Comparison of ENCODE assay signal across 8 cellular contexts in genomic region chr4:30380404-30380998, GRCh38.
DNase-seq lines count a peak whose midpoint lies in the region; ATAC-seq, FAIRE-seq and TF ChIP-seq lines count a peak whose summit lies in the region.

No MANE protein-coding gene starts in this region.

- no peaks in the 10 kb centered on the region for H3K79me2 ChIP-seq in keratinocyte (ENCODE audit: control insufficient read depth, insufficient read depth, low read length)

- FAIRE-seq in keratinocyte (lab: Jason Lieb, UNC), result peak; percentile 75

- H3K4me3 ChIP-seq in keratinocyte (ENCODE audit: control insufficient read depth in 2 of 3, extremely low read depth in 1 of 3, insufficient read depth in 2 of 3, low read depth in 1 of 3, low read length in 3 of 3), result no peak overlapping the region

- no peak overlapping the region for H3K27ac ChIP-seq in keratinocyte (ENCODE audit: control insufficient read depth, insufficient read depth, low read length)

- H3K9me3 ChIP-seq in keratinocyte (ENCODE audit: control insufficient read depth, low read depth, low read length), result no peaks in the 10 kb centered on the region

- DNase-seq in stimulated activated CD4-positive, alpha-beta T cell treated with anti-CD3 and anti-CD28 coated beads, Interleukin-1b, Interleukin-23, amount 100 ng/mL, for 48 hours, result peak; percentile 8
- DNase-seq in stimulated activated CD4-positive, alpha-beta T cell treated with anti-CD3 and anti-CD28 coated beads, Interleukin-12 subunit alpha, Interleukin-12 subunit beta, amount 100 ng/mL, for 4 hours, result no peak
- peak; percentile 17 for DNase-seq in NCI-H2029 (lab: John Stamatoyannopoulos, UW)
- peak; percentile 8 for DNase-seq in activated naive CD8-positive, alpha-beta T cell treated with anti-CD3 and anti-CD28 coated beads, Interleukin-2, amount 50 U/mL, for 24 hours
- DNase-seq in keratinocyte (ENCODE audit: low read depth, low spot score), result peak; percentile 54
- no peak for DNase-seq in naive thymus-derived CD8-positive, alpha-beta T cell
- DNase-seq in DMS79 (lab: John Stamatoyannopoulos, UW), result no peak

- H3K9me3 Mint-ChIP-seq in activated naive CD8-positive, alpha-beta T cell treated with anti-CD3 and anti-CD28 coated beads, Interleukin-2, amount 50 U/mL, for 24 hours, result peaks cover 21% of the 10 kb centered on the region
- peaks cover 3 to 61% (median 26%) of the 10 kb centered on the region in 9 donors for H3K9me3 Mint-ChIP-seq in naive thymus-derived CD8-positive, alpha-beta T cell

- H3K9ac ChIP-seq in keratinocyte (ENCODE audit: control insufficient read depth, extremely low read depth, insufficient read depth, low read length), result no peak overlapping the region

- dilution Hi-C loops in keratinocyte (cut with MboI; ENCODE audit: extremely low pct_ligation_motif_present, low sequenced_read_pairs), result no loop called here

- no peaks in the 10 kb centered on the region for H4K20me1 ChIP-seq in keratinocyte (ENCODE audit: control insufficient read depth, extremely low read depth, insufficient read depth, low read length)

- H3K4me1 Mint-ChIP-seq in activated naive CD8-positive, alpha-beta T cell treated with anti-CD3 and anti-CD28 coated beads, Interleukin-2, amount 50 U/mL, for 24 hours, result no peaks in the 10 kb centered on the region
- H3K4me1 Mint-ChIP-seq in naive thymus-derived CD8-positive, alpha-beta T cell, result no peaks in the 10 kb centered on the region

- no peak overlapping the region for H3K27ac Mint-ChIP-seq in activated naive CD8-positive, alpha-beta T cell treated with anti-CD3 and anti-CD28 coated beads, Interleukin-2, amount 50 U/mL, for 24 hours
- H3K27ac Mint-ChIP-seq in naive thymus-derived CD8-positive, alpha-beta T cell, result no peak overlapping the region

- ATAC-seq in HG02623 (IDR thresholded peaks at IDR 0.05; ENCODE audit: unreplicated experiment), result peak; percentile 95
- ATAC-seq in activated naive CD8-positive, alpha-beta T cell treated with anti-CD3 and anti-CD28 coated beads, Interleukin-2, amount 50 U/mL, for 24 hours, result no peak
- ATAC-seq in naive thymus-derived CD8-positive, alpha-beta T cell, result no peak

- POLR2A ChIA-PET in naive thymus-derived CD8-positive, alpha-beta T cell (lab: Charles Lee), result no interaction called here

- no peak overlapping the region for H3K4me2 ChIP-seq in keratinocyte (ENCODE audit: control insufficient read depth, extremely low read depth, insufficient read depth, low read depth, low read length)

- TF ChIP-seq CTCF in keratinocyte (optimal IDR thresholded peaks at IDR 0.05 in 1 of 3, IDR thresholded peaks at IDR 0.05 in 1 of 3, conservative IDR thresholded peaks at IDR 0.05 in 1 of 3; ENCODE audit: extremely low read depth in 1 of 3, insufficient read depth in 2 of 3, low read length in 3 of 3), result peak; percentile 82 to 89 (median 88)

- no peaks in the 10 kb centered on the region for H3K36me3 ChIP-seq in keratinocyte (ENCODE audit: control insufficient read depth in 2 of 2, extremely low read depth in 1 of 2, insufficient read depth in 2 of 2, low read length in 2 of 2)

- no peaks in the 10 kb centered on the region for H3K4me1 ChIP-seq in keratinocyte (ENCODE audit: control insufficient read depth, extremely low read depth, insufficient read depth, low read length)

- no peaks in the 10 kb centered on the region for H3K9me1 ChIP-seq in keratinocyte (ENCODE audit: control insufficient read depth, extremely low read depth, insufficient read depth, low read length)

- H3K4me3 Mint-ChIP-seq in activated naive CD8-positive, alpha-beta T cell treated with anti-CD3 and anti-CD28 coated beads, Interleukin-2, amount 50 U/mL, for 24 hours, result no peak overlapping the region
- H3K4me3 Mint-ChIP-seq in naive thymus-derived CD8-positive, alpha-beta T cell, result no peak overlapping the region

- H3K36me3 Mint-ChIP-seq in activated naive CD8-positive, alpha-beta T cell treated with anti-CD3 and anti-CD28 coated beads, Interleukin-2, amount 50 U/mL, for 24 hours (ENCODE audit: low read depth), result no peaks in the 10 kb centered on the region
- H3K36me3 Mint-ChIP-seq in naive thymus-derived CD8-positive, alpha-beta T cell, result no peaks in the 10 kb centered on the region

- no peaks in the 10 kb centered on the region for H3K27me3 Mint-ChIP-seq in activated naive CD8-positive, alpha-beta T cell treated with anti-CD3 and anti-CD28 coated beads, Interleukin-2, amount 50 U/mL, for 24 hours
- H3K27me3 Mint-ChIP-seq in naive thymus-derived CD8-positive, alpha-beta T cell, result no peaks in the 10 kb centered on the region

- H3K27me3 ChIP-seq in keratinocyte (ENCODE audit: control insufficient read depth, extremely low read depth, insufficient read depth, low read length), result no peaks in the 10 kb centered on the region

- H2AFZ ChIP-seq in keratinocyte (ENCODE audit: control insufficient read depth, low read length), result no peak overlapping the region

Comparison
In these comparisons a context has a peak if more than half of its experiments do, and no peak if none do; other contexts are left out.
1. DNase-seq: peak in stimulated activated CD4-positive, alpha-beta T cell treated with anti-CD3 and anti-CD28 coated beads, Interleukin-1b, Interleukin-23, amount 100 ng/mL, for 48 hours (single experiment), NCI-H2029 (single experiment), activated naive CD8-positive, alpha-beta T cell treated with anti-CD3 and anti-CD28 coated beads, Interleukin-2, amount 50 U/mL, for 24 hours (single experiment) and keratinocyte (single experiment); none in stimulated activated CD4-positive, alpha-beta T cell treated with anti-CD3 and anti-CD28 coated beads, Interleukin-12 subunit alpha, Interleukin-12 subunit beta, amount 100 ng/mL, for 4 hours (single experiment), naive thymus-derived CD8-positive, alpha-beta T cell (0 of 10) and DMS79 (single experiment).